In the genomic region with DNA sequence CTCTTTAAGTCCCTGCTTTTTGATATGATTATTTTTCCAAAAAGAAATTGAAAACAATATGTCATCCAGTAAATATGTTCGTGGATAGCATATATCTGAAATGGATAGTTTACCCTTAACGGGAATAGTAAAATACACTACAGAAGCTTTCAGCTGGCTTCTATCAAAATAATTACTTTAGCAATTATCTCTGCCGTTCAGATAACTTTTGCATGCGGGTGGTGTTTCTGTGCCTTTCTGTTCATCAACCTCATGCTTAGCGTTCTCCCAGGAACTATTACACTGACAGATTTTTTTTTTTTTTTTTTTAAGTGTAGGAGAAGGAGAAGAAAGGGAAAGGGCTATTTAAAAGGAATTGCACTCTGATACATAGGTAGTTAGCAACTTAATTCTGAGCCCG, we compare ENCODE assay signal across 17 cellular contexts.
"Had no signal": no experiment of that assay in that cellular context is flagged by ENCODE, and none has a peak within 500 bp of the region (broad histone marks: within the 10 kb centered on the region; RNA-seq: fewer than 3 reads in every experiment).

No MANE protein-coding gene starts in this region.

- H3K27ac Mint-ChIP-seq: activated CD4-positive, alpha-beta memory T cell treated with anti-CD3 and anti-CD28 coated beads, Interleukin-2, amount 10 ng/mL, durations not matched to agents 7 days and 5 days; activated CD4-positive, alpha-beta T cell treated with anti-CD3 and anti-CD28 coated beads, Interleukin-2, amount 10 ng/mL, durations not matched to agents 24 days and 14 days; activated naive CD4-positive, alpha-beta T cell treated with anti-CD3 and anti-CD28 coated beads, Interleukin-2, amount 50 U/mL, for 24 hours; activated T-helper 1 cell treated with anti-CD3 and anti-CD28 coated beads, Interleukin-12 subunit alpha, Interleukin-12 subunit beta, Interleukin-2, Interleukin-4 antibody, amounts not matched to agents 30 ng/mL and 10 ng/mL and 1 ng/mL, durations not matched to agents 14 hours and 24 hours and 36 hours; T-helper 2 cell treated with Interferon-gamma antibody and Interleukin-4, amounts not matched to agents 5 μg/mL and 100 μg/mL, for 36 hours had no signal

- H3K4me3 Mint-ChIP-seq: activated CD4-positive, alpha-beta memory T cell treated with anti-CD3 and anti-CD28 coated beads, Interleukin-2, amount 10 ng/mL, durations not matched to agents 7 days and 5 days; activated CD4-positive, alpha-beta T cell treated with anti-CD3 and anti-CD28 coated beads, Interleukin-2, amount 10 ng/mL, durations not matched to agents 24 days and 14 days; activated naive CD4-positive, alpha-beta T cell treated with anti-CD3 and anti-CD28 coated beads, Interleukin-2, amount 50 U/mL, for 24 hours; activated T-helper 1 cell treated with anti-CD3 and anti-CD28 coated beads, Interleukin-12 subunit alpha, Interleukin-12 subunit beta, Interleukin-2, Interleukin-4 antibody, amounts not matched to agents 30 ng/mL and 10 ng/mL and 1 ng/mL, durations not matched to agents 14 hours and 24 hours and 36 hours; T-helper 2 cell treated with Interferon-gamma antibody and Interleukin-4, amounts not matched to agents 5 μg/mL and 100 μg/mL, for 36 hours had no signal

- DNase-seq: activated CD4-positive, alpha-beta memory T cell treated with anti-CD3 and anti-CD28 coated beads, Interleukin-2, amount 10 ng/mL, durations not matched to agents 7 days and 5 days; activated CD4-positive, alpha-beta T cell treated with anti-CD3 and anti-CD28 coated beads, Interleukin-2, amount 10 ng/mL, durations not matched to agents 24 days and 14 days; activated gamma-delta T cell; anterior cingulate cortex; body of pancreas; foreskin fibroblast; left lung; naive thymus-derived CD8-positive, alpha-beta T cell; retina; stimulated activated CD4-positive, alpha-beta T cell treated with anti-CD3 and anti-CD28 coated beads, Interleukin-12 subunit alpha, Interleukin-12 subunit beta, amount 100 ng/mL, for 4 hours; stimulated activated CD4-positive, alpha-beta T cell treated with anti-CD3 and anti-CD28 coated beads, Interleukin-4, amount 100 ng/mL, for 4 hours; stimulated activated naive CD8-positive, alpha-beta T cell treated with anti-CD3 and anti-CD28 coated beads, Interleukin-15, Interleukin-2, amounts not matched to agents 100 U/mL and 50 U/mL, for 24 hours had no signal

- H3K36me3 ChIP-seq: cardiac muscle cell, left lung had no signal

- H3K9me3 ChIP-seq: body of pancreas, left lung had no signal

- H3K9me3 Mint-ChIP-seq: activated CD4-positive, alpha-beta memory T cell treated with anti-CD3 and anti-CD28 coated beads, Interleukin-2, amount 10 ng/mL, durations not matched to agents 7 days and 5 days; activated CD4-positive, alpha-beta T cell treated with anti-CD3 and anti-CD28 coated beads, Interleukin-2, amount 10 ng/mL, durations not matched to agents 24 days and 14 days; activated naive CD4-positive, alpha-beta T cell treated with anti-CD3 and anti-CD28 coated beads, Interleukin-2, amount 50 U/mL, for 24 hours; activated T-helper 1 cell treated with anti-CD3 and anti-CD28 coated beads, Interleukin-12 subunit alpha, Interleukin-12 subunit beta, Interleukin-2, Interleukin-4 antibody, amounts not matched to agents 30 ng/mL and 10 ng/mL and 1 ng/mL, durations not matched to agents 14 hours and 24 hours and 36 hours; naive thymus-derived CD8-positive, alpha-beta T cell; T-helper 2 cell treated with Interferon-gamma antibody and Interleukin-4, amounts not matched to agents 5 μg/mL and 100 μg/mL, for 36 hours had no signal

- H3K27me3 Mint-ChIP-seq: activated CD4-positive, alpha-beta memory T cell treated with anti-CD3 and anti-CD28 coated beads, Interleukin-2, amount 10 ng/mL, durations not matched to agents 7 days and 5 days; activated CD4-positive, alpha-beta T cell treated with anti-CD3 and anti-CD28 coated beads, Interleukin-2, amount 10 ng/mL, durations not matched to agents 24 days and 14 days; activated naive CD4-positive, alpha-beta T cell treated with anti-CD3 and anti-CD28 coated beads, Interleukin-2, amount 50 U/mL, for 24 hours; naive thymus-derived CD8-positive, alpha-beta T cell had no signal

- H3K27me3 ChIP-seq: body of pancreas, cardiac muscle cell, left lung had no signal

- H3K4me3 ChIP-seq: body of pancreas, cardiac muscle cell, left lung had no signal

- H3K27ac ChIP-seq: body of pancreas, cardiac muscle cell, left lung, VCaP had no signal
